Comparison of ENCODE assay signal across 12 cellular contexts in the genomic region with DNA sequence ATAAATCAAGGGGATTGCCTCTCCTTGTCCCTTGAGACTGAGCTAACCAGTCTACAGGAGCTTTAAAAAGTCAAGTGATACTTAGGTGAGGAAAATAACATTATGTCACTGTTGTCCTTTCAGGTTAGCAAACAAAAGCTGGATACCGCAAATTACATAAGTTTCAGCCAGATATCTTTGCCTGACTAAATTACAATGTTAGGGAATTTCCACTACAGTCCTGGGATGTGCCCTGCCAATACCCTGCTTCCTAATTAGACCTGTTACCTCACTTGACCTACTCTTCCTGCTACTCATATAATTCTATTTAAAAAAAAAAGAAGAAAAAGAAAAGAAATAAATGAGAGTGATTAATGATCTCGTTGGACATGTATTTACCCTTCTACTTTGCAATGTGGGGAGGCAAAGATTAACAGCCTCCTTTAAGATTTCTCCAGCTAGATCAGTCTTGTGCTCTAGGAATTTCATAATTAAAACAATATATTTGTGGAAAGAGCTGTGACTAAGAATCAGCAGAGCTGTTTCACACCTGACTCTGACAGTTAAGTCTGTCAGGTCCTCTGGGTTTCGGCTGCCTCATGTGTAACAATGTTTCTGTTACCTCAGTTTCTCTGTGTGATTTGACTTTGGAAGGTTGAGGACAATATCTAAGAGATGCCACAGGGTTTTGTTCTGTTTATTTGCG.
DNase-seq lines count a peak whose midpoint lies in the region; ATAC-seq lines count a peak whose summit lies in the region.
"Had no signal": no experiment of that assay in that cellular context is flagged by ENCODE, and none has a peak within 500 bp of the region (broad histone marks: within the 10 kb centered on the region; RNA-seq: fewer than 3 reads in every experiment).

No MANE protein-coding gene starts in this region.

- ATAC-seq in left ventricle myocardium superior (peak; percentile 29), Right ventricle myocardium inferior (no peak), HG02623 (IDR thresholded peaks at IDR 0.05; ENCODE audit: unreplicated experiment) (no peak)
- ATAC-seq: activated CD8-positive, alpha-beta T cell treated with anti-CD3 and anti-CD28 coated beads, Interleukin-2, amount 10 ng/mL, durations not matched to agents 7 days and 5 days had no signal

- no peak for DNase-seq in left ventricle myocardium superior
- DNase-seq in Right ventricle myocardium inferior (ENCODE audit: missing footprints) = no peak
- DNase-seq in SHP77 (lab: John Stamatoyannopoulos, UW) = peak; percentile 34 to 42
- DNase-seq in glomerular visceral epithelial cell (ENCODE audit: extremely low spot score) = peak; percentile 50
- DNase-seq in activated effector memory CD4-positive, alpha-beta T cell treated with Interleukin-2 at 50 U/mL for 16 hours = no peak
- no peak for DNase-seq in HUDEP-2 (lab: John Stamatoyannopoulos, UW; ENCODE audit: unreplicated experiment in 76 of 76)
- DNase-seq in HCEC 1CT = no peak
- DNase-seq: activated CD8-positive, alpha-beta T cell treated with anti-CD3 and anti-CD28 coated beads, Interleukin-2, amount 10 ng/mL, durations not matched to agents 7 days and 5 days; NCI-H1930; stimulated activated CD4-positive, alpha-beta T cell treated with anti-CD3 and anti-CD28 coated beads, Interleukin-15, amount 100 ng/mL, for 24 hours; uterus had no signal

- intact Hi-C loops in left ventricle myocardium superior (cut with micrococcal nuclease) (no loop called here), Right ventricle myocardium inferior (cut with DNase I) (no loop called here)

Comparison
In these comparisons a context has a peak if more than half of its experiments do, and no peak if none do; other contexts are left out.
1. DNase-seq: peak in SHP77 (2 of 2) and glomerular visceral epithelial cell (single experiment); none in left ventricle myocardium superior (single experiment), Right ventricle myocardium inferior (single experiment), activated effector memory CD4-positive, alpha-beta T cell treated with Interleukin-2 at 50 U/mL for 16 hours (single experiment), HUDEP-2 (0 of 76) and HCEC 1CT (single experiment).